Comparison of ENCODE assay signal across 10 cellular contexts in genomic region chr10:132066186-132066585, GRCh38. TPM values are rescaled to one million over a fixed set of nuclear protein-coding genes. Genes with fewer than 3 reads are reported as not detected.
DNase-seq lines count a peak whose midpoint lies in the region; ATAC-seq, FAIRE-seq and TF ChIP-seq lines count a peak whose summit lies in the region.
"Had no signal": no experiment of that assay in that cellular context is flagged by ENCODE, and none has a peak within 500 bp of the region (broad histone marks: within the 10 kb centered on the region; RNA-seq: fewer than 3 reads in every experiment).

No MANE protein-coding gene starts in this region.

- no peak overlapping the region for H3K9ac ChIP-seq in liver (ENCODE audit: low read depth in 1 of 2, low read length in 2 of 2)

- peak; percentile 59 for DNase-seq in DMS53 (lab: John Stamatoyannopoulos, UW)
- no peak for DNase-seq in DMS53 treated with DMSO at 0.1 percent for 48 hours (lab: John Stamatoyannopoulos, UW; ENCODE audit: unreplicated experiment)
- peak; percentile 18 for DNase-seq in brain microvascular endothelial cell
- peak; percentile 53 to 76 for DNase-seq in suprapubic skin (ENCODE audit: low spot score in 2 of 2)
- no peak for DNase-seq in HTR-8/SVneo (ENCODE audit: insufficient read length, low spot score)
- no peak for DNase-seq in RCC 7860 (ENCODE audit: low spot score)
- DNase-seq: NCI-H69 had no signal

- TF ChIP-seq RAD21 in liver (IDR thresholded peaks at IDR 0.05): no peak

- peak overlapping the region; percentile 57 for H3K27ac ChIP-seq in brain microvascular endothelial cell
- H3K27ac ChIP-seq in liver (ENCODE audit: low read depth in 1 of 2, low read length in 2 of 2): no peak overlapping the region
- H3K27ac ChIP-seq in suprapubic skin: no peak overlapping the region
- H3K27ac ChIP-seq: 22Rv1 had no signal

- no peaks in the 10 kb centered on the region for H3K36me3 ChIP-seq in brain microvascular endothelial cell (replicated peaks)
- no peaks in the 10 kb centered on the region for H3K36me3 ChIP-seq in liver (ENCODE audit: control insufficient read depth in 4 of 4, insufficient read depth in 3 of 4, low read depth in 1 of 4, low read length in 3 of 4)
- no peaks in the 10 kb centered on the region for H3K36me3 ChIP-seq in suprapubic skin

- in situ Hi-C loops in brain microvascular endothelial cell (cut with HindIII; ENCODE audit: low pct_ligation_motif_present, low sequenced_read_pairs): no loop called here

- H3K4me1 ChIP-seq in liver (ENCODE audit: control insufficient read depth in 4 of 4, insufficient read depth in 4 of 4, low read length in 3 of 4): peaks cover 0 to 10% (median 8%) of the 10 kb centered on the region in 4 donors
- peaks cover 16% of the 10 kb centered on the region for H3K4me1 ChIP-seq in suprapubic skin

- no peak for TF ChIP-seq POLR2A in suprapubic skin (IDR thresholded peaks at IDR 0.05)

- TF ChIP-seq EP300 in suprapubic skin (IDR thresholded peaks at IDR 0.05): no peak

- 63% methylated on average over 15 of the region's 15 CpGs for WGBS in liver
- 36% methylated on average over 13 of the region's 15 CpGs for WGBS in suprapubic skin

- no peak for ATAC-seq in GM18520 (IDR thresholded peaks at IDR 0.05; ENCODE audit: unreplicated experiment)

- H3K4me3 ChIP-seq in brain microvascular endothelial cell (ENCODE audit: low read depth, low read length) (peak overlapping the region; percentile 47), liver (ENCODE audit: low read depth in 1 of 3, low read length in 3 of 3) (peak overlapping the region; percentile 39 to 78 (median 58)), suprapubic skin (peak overlapping the region; percentile 45)

- H3K9me3 ChIP-seq in liver (ENCODE audit: control insufficient read depth in 4 of 4, low read length in 3 of 4): no peaks in the 10 kb centered on the region
- H3K9me3 ChIP-seq in suprapubic skin: no peaks in the 10 kb centered on the region

- FAIRE-seq in HTR-8/SVneo (lab: Jason Lieb, UNC) (no peak), RCC 7860 (lab: Jason Lieb, UNC) (no peak)

- H3K27me3 ChIP-seq in brain microvascular endothelial cell (replicated peaks) (no peaks in the 10 kb centered on the region), liver (ENCODE audit: control insufficient read depth in 4 of 4, insufficient read depth in 4 of 4, low read length in 3 of 4) (no peaks in the 10 kb centered on the region), suprapubic skin (no peaks in the 10 kb centered on the region)

- TF ChIP-seq CTCF in brain microvascular endothelial cell (IDR thresholded peaks at IDR 0.05; ENCODE audit: low read depth, low read length, missing control alignments) (no peak), liver (IDR thresholded peaks at IDR 0.05; ENCODE audit: low read depth, low read length, missing input control) (no peak), suprapubic skin (IDR thresholded peaks at IDR 0.05) (no peak)

TF ChIP-seq in liver, 16 proteins besides CTCF, POLR2A, EP300 and RAD21:
- TF ChIP-seq JUND (IDR thresholded peaks at IDR 0.05) (no peak), TAF1 (conservative IDR thresholded peaks at IDR 0.05) (no peak), FOXA1 (IDR thresholded peaks at IDR 0.05) (no peak), NR2F2 (IDR thresholded peaks at IDR 0.05) (no peak), YY1 (IDR thresholded peaks at IDR 0.05) (no peak), HNF4G (IDR thresholded peaks at IDR 0.05) (no peak), MAX (IDR thresholded peaks at IDR 0.05) (no peak), HNF4A (conservative IDR thresholded peaks at IDR 0.05) (no peak), EGR1 (IDR thresholded peaks at IDR 0.05; ENCODE audit: low read depth in 2 of 2) (no peak), REST (IDR thresholded peaks at IDR 0.05) (no peak), FOXA2 (IDR thresholded peaks at IDR 0.05) (no peak), ATF3 (IDR thresholded peaks at IDR 0.05) (no peak), SP1 (IDR thresholded peaks at IDR 0.05) (no peak), RXRA (IDR thresholded peaks at IDR 0.05) (no peak), GABPA (IDR thresholded peaks at IDR 0.05 in 1 of 2, conservative IDR thresholded peaks at IDR 0.05 in 1 of 2) (no peak)
- TF ChIP-seq, protein P1, sequence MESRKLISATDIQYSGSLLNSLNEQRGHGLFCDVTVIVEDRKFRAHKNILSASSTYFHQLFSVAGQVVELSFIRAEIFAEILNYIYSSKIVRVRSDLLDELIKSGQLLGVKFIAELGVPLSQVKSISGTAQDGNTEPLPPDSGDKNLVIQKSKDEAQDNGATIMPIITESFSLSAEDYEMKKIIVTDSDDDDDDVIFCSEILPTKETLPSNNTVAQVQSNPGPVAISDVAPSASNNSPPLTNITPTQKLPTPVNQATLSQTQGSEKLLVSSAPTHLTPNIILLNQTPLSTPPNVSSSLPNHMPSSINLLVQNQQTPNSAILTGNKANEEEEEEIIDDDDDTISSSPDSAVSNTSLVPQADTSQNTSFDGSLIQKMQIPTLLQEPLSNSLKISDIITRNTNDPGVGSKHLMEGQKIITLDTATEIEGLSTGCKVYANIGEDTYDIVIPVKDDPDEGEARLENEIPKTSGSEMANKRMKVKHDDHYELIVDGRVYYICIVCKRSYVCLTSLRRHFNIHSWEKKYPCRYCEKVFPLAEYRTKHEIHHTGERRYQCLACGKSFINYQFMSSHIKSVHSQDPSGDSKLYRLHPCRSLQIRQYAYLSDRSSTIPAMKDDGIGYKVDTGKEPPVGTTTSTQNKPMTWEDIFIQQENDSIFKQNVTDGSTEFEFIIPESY (IDR thresholded peaks at IDR 0.05): no peak

RNA-seq across cellular contexts. Expression of gene JAKMIP3, which starts 0.4 kb away (rescaled TPM):
- under 1 TPM; 0.09 to 0.17 TPM for total RNA-seq in liver
- polyA plus RNA-seq in liver: under 1 TPM in 1 of 2 donors, not detected in 1; 0.08 TPM
- total RNA-seq in suprapubic skin: 1 to 10 TPM in 1 of 4 donors, under 1 TPM in 3; 0.15 to 2.4 (median 0.51) TPM

Comparison
In these comparisons a context has a peak if more than half of its experiments do, and no peak if none do; other contexts are left out.
1. DNase-seq: peak in DMS53 (single experiment), brain microvascular endothelial cell (single experiment) and suprapubic skin (2 of 2); none in DMS53 treated with DMSO at 0.1 percent for 48 hours (single experiment), HTR-8/SVneo (single experiment) and RCC 7860 (single experiment).
2. Peak in every context shown above with its lines, with median percentiles within 50 percentile points of each other: H3K4me3 ChIP-seq.